In the genomic region with DNA sequence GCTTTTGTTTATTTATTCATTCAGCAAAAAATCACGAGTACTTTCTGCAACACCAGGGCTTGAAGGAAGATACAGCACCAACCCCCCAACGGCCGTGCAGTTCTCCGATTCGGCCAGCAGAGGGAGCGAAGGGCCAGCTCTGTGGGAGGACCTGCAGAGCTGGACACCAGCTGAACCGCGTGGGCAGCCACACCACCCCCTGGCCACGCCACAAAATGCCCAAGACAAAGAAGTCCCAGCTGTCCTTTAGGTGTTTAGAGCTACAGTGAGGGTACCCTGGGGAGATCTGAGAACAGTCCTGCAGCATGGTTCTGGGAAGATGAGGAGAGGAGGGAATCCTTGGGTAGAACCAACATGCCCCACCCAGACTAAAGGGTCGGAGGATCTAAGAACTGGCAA, we compare ENCODE assay signal across 8 cellular contexts.
DNase-seq lines count a peak whose midpoint lies in the region; ATAC-seq and TF ChIP-seq lines count a peak whose summit lies in the region.

No MANE protein-coding gene starts in this region.

- DNase-seq in GDM1 (lab: John Stamatoyannopoulos, UW): peak; percentile 36
- DNase-seq in HAP-1 (ENCODE audit: low spot score in 2 of 2): peak; percentile 26 to 86
- peak; percentile 52 for DNase-seq in NCI-H146 (lab: John Stamatoyannopoulos, UW)
- DNase-seq in WERI-Rb-1: peak; percentile 89
- peak; percentile 18 for DNase-seq in brain pericyte (ENCODE audit: low read depth, low spot score)
- DNase-seq in inferior parietal cortex (ENCODE audit: extremely low spot score): peak; percentile 84
- DNase-seq in stimulated activated CD4-positive, alpha-beta T cell treated with anti-CD3 and anti-CD28 coated beads, Interleukin-15, amount 100 ng/mL, for 1 hour (ENCODE audit: low read depth in 1 of 2, low spot score in 1 of 2): peak; percentile 59 to 61

- H3K27me3 ChIP-seq in HAP-1 (ENCODE audit: low read depth) (no peaks in the 10 kb centered on the region), WERI-Rb-1 (ENCODE audit: insufficient read depth, low read depth, severe bottlenecking) (no peaks in the 10 kb centered on the region)

- H3K4me3 ChIP-seq in HAP-1 (no peak overlapping the region), WERI-Rb-1 (ENCODE audit: low read depth, low read length) (no peak overlapping the region)

- H3K9me3 ChIP-seq in HAP-1 (no peaks in the 10 kb centered on the region), WERI-Rb-1 (ENCODE audit: severe bottlenecking) (no peaks in the 10 kb centered on the region)

- H3K36me3 ChIP-seq in HAP-1 (replicated peaks) (no peaks in the 10 kb centered on the region), WERI-Rb-1 (no peaks in the 10 kb centered on the region)

- in situ Hi-C loops in HAP-1 (cut with MboI; ENCODE audit: low sequenced_read_pairs): loop anchor here (10.0 to 25.0 kb wide), 2 partner anchors 182 to 434 kb away; no protein-coding TSS in a partner anchor

- no peak for ATAC-seq in HG02588 (IDR thresholded peaks at IDR 0.05; ENCODE audit: unreplicated experiment)

- H3K4me1 ChIP-seq in HAP-1: peaks cover 10% of the 10 kb centered on the region

- H3K27ac ChIP-seq in WERI-Rb-1: no peak overlapping the region

- TF ChIP-seq CTCF in WERI-Rb-1 (IDR thresholded peaks at IDR 0.05; ENCODE audit: low read depth, low read length): peak; percentile 97

Comparison
In these comparisons a context has a peak if more than half of its experiments do, and no peak if none do; other contexts are left out.
1. DNase-seq: peak in every context shown above with its lines; median percentile 89 in WERI-Rb-1; 84 in inferior parietal cortex; 60 in stimulated activated CD4-positive, alpha-beta T cell treated with anti-CD3 and anti-CD28 coated beads, Interleukin-15, amount 100 ng/mL, for 1 hour; 56 in HAP-1; 52 in NCI-H146; 36 in GDM1; 18 in brain pericyte.